In genomic region chr10:31508234-31508633, GRCh38 we compare ENCODE assay signal across 25 cellular contexts.
"Had no signal": no experiment of that assay in that cellular context is flagged by ENCODE, and none has a peak within 500 bp of the region (broad histone marks: within the 10 kb centered on the region; RNA-seq: fewer than 3 reads in every experiment).

No MANE protein-coding gene starts in this region.

- H3K4me3 ChIP-seq: adrenal gland, ascending aorta, esophagus squamous epithelium, gastroesophageal sphincter, heart right ventricle, lung, sigmoid colon, smooth muscle cell, thyroid gland had no signal

- H3K4me1 ChIP-seq: adrenal gland, ascending aorta, esophagus squamous epithelium, gastroesophageal sphincter, heart right ventricle, sigmoid colon had no signal

- FAIRE-seq: keratinocyte had no signal

- H3K27me3 Mint-ChIP-seq: activated B cell treated with CpG ODN at 0.5 μM for 24 hours; activated CD4-positive, alpha-beta memory T cell treated with anti-CD3 and anti-CD28 coated beads, Interleukin-2, amount 10 ng/mL, durations not matched to agents 7 days and 5 days; activated naive CD4-positive, alpha-beta T cell treated with anti-CD3 and anti-CD28 coated beads, Interleukin-2, amount 10 ng/mL, durations not matched to agents 7 days and 5 days; central memory CD8-positive, alpha-beta T cell; progenitor cell of endocrine pancreas had no signal

- H3K4me1 Mint-ChIP-seq: activated B cell treated with CpG ODN at 0.5 μM for 24 hours had no signal

- H3K27ac Mint-ChIP-seq: activated B cell treated with CpG ODN at 0.5 μM for 24 hours; activated CD4-positive, alpha-beta memory T cell treated with anti-CD3 and anti-CD28 coated beads, Interleukin-2, amount 10 ng/mL, durations not matched to agents 7 days and 5 days; activated naive CD4-positive, alpha-beta T cell treated with anti-CD3 and anti-CD28 coated beads, Interleukin-2, amount 10 ng/mL, durations not matched to agents 7 days and 5 days; natural killer cell; progenitor cell of endocrine pancreas had no signal

- H3K27ac ChIP-seq: adrenal gland, ascending aorta, esophagus squamous epithelium, gastroesophageal sphincter, heart right ventricle, sigmoid colon, thyroid gland had no signal

- DNase-seq: activated B cell treated with CpG ODN at 0.5 μM for 24 hours; activated CD4-positive, alpha-beta memory T cell treated with anti-CD3 and anti-CD28 coated beads, Interleukin-2, amount 10 ng/mL, durations not matched to agents 7 days and 5 days; activated CD4-positive, alpha-beta T cell treated with anti-CD3 and anti-CD28 coated beads for 48 hours; activated effector memory CD4-positive, alpha-beta T cell treated with anti-CD3 and anti-CD28 coated beads, Interleukin-2, amount 50 U/mL, for 16 hours; activated naive CD4-positive, alpha-beta T cell treated with anti-CD3 and anti-CD28 coated beads, Interleukin-2, amount 10 ng/mL, durations not matched to agents 7 days and 5 days; adrenal gland; effector memory CD4-positive, alpha-beta T cell; esophagus squamous epithelium; heart right ventricle; natural killer cell; retina; sigmoid colon; stimulated activated CD4-positive, alpha-beta T cell treated with anti-CD3 and anti-CD28 coated beads, Interleukin-2, amount 100 ng/mL, for 48 hours; stimulated activated CD8-positive, alpha-beta memory T cell treated with anti-CD3 and anti-CD28 coated beads, Interleukin-4, amount 100 ng/mL, for 48 hours; stimulated activated naive CD4-positive, alpha-beta T cell; substantia nigra; T-helper 9 cell; thyroid gland had no signal

- H3K4me3 Mint-ChIP-seq: activated B cell treated with CpG ODN at 0.5 μM for 24 hours; activated CD4-positive, alpha-beta memory T cell treated with anti-CD3 and anti-CD28 coated beads, Interleukin-2, amount 10 ng/mL, durations not matched to agents 7 days and 5 days; activated naive CD4-positive, alpha-beta T cell treated with anti-CD3 and anti-CD28 coated beads, Interleukin-2, amount 10 ng/mL, durations not matched to agents 7 days and 5 days; central memory CD8-positive, alpha-beta T cell; natural killer cell had no signal

- H3K36me3 ChIP-seq: adrenal gland, thyroid gland had no signal

- H3K9me3 ChIP-seq: thyroid gland had no signal
